Comparison of ENCODE assay signal across 8 cellular contexts in the genomic region with DNA sequence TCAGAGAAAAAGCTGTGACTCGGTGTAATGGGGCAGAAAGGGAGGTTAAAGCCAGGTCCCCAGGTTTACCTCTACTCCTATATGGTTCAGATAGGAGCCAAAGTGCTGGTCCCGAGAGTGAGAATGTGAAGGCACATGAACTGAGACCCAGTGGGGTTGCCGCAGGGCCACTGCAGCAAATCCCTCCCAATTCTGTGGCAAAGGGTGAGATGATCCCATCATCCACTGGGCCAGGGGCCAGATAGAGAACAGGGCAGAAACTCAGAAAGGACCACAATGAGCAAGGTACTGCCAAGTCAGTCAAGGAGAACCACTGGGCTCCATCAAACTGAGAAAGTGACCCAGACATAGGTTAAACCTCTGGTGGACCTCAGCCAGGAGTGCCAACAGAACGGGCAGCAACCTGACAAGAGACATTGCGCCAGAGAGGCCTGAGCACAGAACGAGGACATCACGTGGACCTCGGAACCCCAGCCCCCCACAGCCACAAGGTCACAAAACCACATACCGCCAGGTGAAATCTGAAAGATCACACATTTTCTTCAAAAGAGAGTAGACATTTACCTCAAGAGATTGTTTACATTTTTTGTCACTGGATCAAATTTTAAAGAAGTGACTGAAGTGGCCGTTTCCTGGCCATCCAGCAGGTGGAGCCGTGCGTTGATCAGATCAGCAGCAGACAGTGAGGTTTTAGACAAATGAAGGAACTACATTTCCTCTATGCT. TPM values are rescaled to one million over a fixed set of nuclear protein-coding genes. Genes with fewer than 3 reads are reported as not detected.
DNase-seq lines count a peak whose midpoint lies in the region; ATAC-seq and TF ChIP-seq lines count a peak whose summit lies in the region.

No MANE protein-coding gene starts in this region.

- H3K27ac ChIP-seq in SK-N-SH (ENCODE audit: low read depth in 2 of 2, low read length in 1 of 2): peak overlapping the region in 1 of 2 experiments; percentile 30; a peak in 1 of 4 replicates
- H3K27ac ChIP-seq in prostate gland: no peak overlapping the region
- no peak overlapping the region for H3K27ac ChIP-seq in vagina

- H3K4me3 ChIP-seq in SK-N-SH (ENCODE audit: low read depth in 2 of 2, low read length in 1 of 2) (no peak overlapping the region; a peak in 1 of 4 replicates), prostate gland (no peak overlapping the region), vagina (no peak overlapping the region)

- H3K9me2 ChIP-seq in SK-N-SH: no peaks in the 10 kb centered on the region

- peak; percentile 73 for ATAC-seq in GM21526 (IDR thresholded peaks at IDR 0.05; ENCODE audit: low FRiP score, unreplicated experiment)
- peak; percentile 86 to 89 for ATAC-seq in activated naive CD4-positive, alpha-beta T cell treated with anti-CD3 and anti-CD28 coated beads, Interleukin-2, amount 50 U/mL, for 72 hours

- H3K9me3 Mint-ChIP-seq in activated naive CD4-positive, alpha-beta T cell treated with anti-CD3 and anti-CD28 coated beads, Interleukin-2, amount 50 U/mL, for 72 hours: no peaks in the 10 kb centered on the region

- H3K36me3 Mint-ChIP-seq in activated naive CD4-positive, alpha-beta T cell treated with anti-CD3 and anti-CD28 coated beads, Interleukin-2, amount 50 U/mL, for 72 hours: no peaks in the 10 kb centered on the region

- H3K9ac ChIP-seq in SK-N-SH: no peak overlapping the region

- CTCF ChIA-PET in SK-N-SH (lab: Yijun Ruan, JAX): interaction anchor here (0.6 to 8.6 kb wide), 7 partner anchors 10 to 162 kb away, joined by 3 to 70 read pairs (median 5); partner anchors contain the start of gene ITPR2

- 56% methylated on average over 12 of the region's 12 CpGs for WGBS in SK-N-SH (ENCODE audit: low lambda C conversion rate)
- WGBS in prostate gland: 37% methylated on average over 12 of the region's 12 CpGs

- peak; percentile 91 for TF ChIP-seq CTCF in SK-N-SH (IDR thresholded peaks at IDR 0.05)
- TF ChIP-seq CTCF in prostate gland (IDR thresholded peaks at IDR 0.05): peak; percentile 81 to 92 (median 86)
- TF ChIP-seq CTCF in vagina (IDR thresholded peaks at IDR 0.05): peak; percentile 75 to 93 (median 87)

- intact Hi-C loops in head of caudate nucleus (cut with DNase I): loop anchor here (5.0 to 10.0 kb wide), 3 partner anchors 34 to 161 kb away; partner anchors contain the start of genes FGFR1OP2, INTS13 and TM7SF3
- intact Hi-C loops in prostate gland (cut with DNase I): loop anchor here (2.0 to 10.0 kb wide), 2 partner anchors 31 to 161 kb away; partner anchors contain the start of gene TM7SF3
- intact Hi-C loops in vagina (cut with DNase I): loop anchor here (2.0 kb wide), 1 partner anchor 19 kb away; no protein-coding TSS in a partner anchor

- TF ChIP-seq EP300 in SK-N-SH (IDR thresholded peaks at IDR 0.05; ENCODE audit: borderline replicate concordance in 1 of 2, low read depth in 1 of 2, low read length in 1 of 2): no peak

- H3K27me3 ChIP-seq in SK-N-SH (ENCODE audit: insufficient read depth) (no peaks in the 10 kb centered on the region), prostate gland (replicated peaks; ENCODE audit: insufficient read depth) (no peaks in the 10 kb centered on the region), vagina (no peaks in the 10 kb centered on the region)

- DNase-seq in D341Med (ENCODE audit: low spot score): peak; percentile 82
- DNase-seq in M059J (ENCODE audit: low read depth): peak; percentile 52
- DNase-seq in SK-N-SH: peak; percentile 63
- peak in 1 of 2 donors; percentile 64 for DNase-seq in activated naive CD4-positive, alpha-beta T cell treated with anti-CD3 and anti-CD28 coated beads, Interleukin-2, amount 50 U/mL, for 72 hours (ENCODE audit: low spot score in 2 of 2)
- DNase-seq in head of caudate nucleus: peak; percentile 57 to 90 (median 76)
- DNase-seq in prostate gland (ENCODE audit: low spot score): peak; percentile 63
- no peak for DNase-seq in vagina (ENCODE audit: extremely low spot score in 2 of 2)

- H3K79me2 ChIP-seq in SK-N-SH (ENCODE audit: insufficient read depth): no peaks in the 10 kb centered on the region

- peak; percentile 90 for TF ChIP-seq RAD21 in SK-N-SH (IDR thresholded peaks at IDR 0.05; ENCODE audit: low read length)

- TF ChIP-seq POLR2A in prostate gland (IDR thresholded peaks at IDR 0.05) (no peak), vagina (IDR thresholded peaks at IDR 0.05) (no peak)

- H3K4me1 ChIP-seq in SK-N-SH (ENCODE audit: control insufficient read depth in 1 of 2, insufficient read depth in 2 of 2, low read depth in 1 of 2, low read length in 1 of 2): peaks cover 4 to 12% of the 10 kb centered on the region in 2 experiments; a peak in 3 of 4 replicates
- H3K4me1 ChIP-seq in prostate gland (replicated peaks): no peaks in the 10 kb centered on the region
- no peaks in the 10 kb centered on the region for H3K4me1 ChIP-seq in vagina

- H3K27ac Mint-ChIP-seq in activated naive CD4-positive, alpha-beta T cell treated with anti-CD3 and anti-CD28 coated beads, Interleukin-2, amount 50 U/mL, for 72 hours: peak overlapping the region in 1 of 2 donors; percentile 18

- H3K4me2 ChIP-seq in SK-N-SH: no peak overlapping the region

- H3F3A ChIP-seq in SK-N-SH (replicated peaks; ENCODE audit: insufficient read depth): no peaks in the 10 kb centered on the region

- H3K9me3 ChIP-seq in SK-N-SH (no peaks in the 10 kb centered on the region), prostate gland (no peaks in the 10 kb centered on the region), vagina (no peaks in the 10 kb centered on the region)

- H3K36me3 ChIP-seq in SK-N-SH (replicated peaks in 1 of 2; ENCODE audit: control insufficient read depth in 1 of 2, insufficient read depth in 2 of 2, low read length in 1 of 2) (no peaks in the 10 kb centered on the region), prostate gland (no peaks in the 10 kb centered on the region), vagina (no peaks in the 10 kb centered on the region)

- H2AFZ ChIP-seq in SK-N-SH (ENCODE audit: low read depth): peak overlapping the region; percentile 62; the same call in 1 of the 2 replicates

- POLR2A ChIA-PET in SK-N-SH (lab: Yijun Ruan, JAX): no interaction called here

- no peaks in the 10 kb centered on the region for H4K20me1 ChIP-seq in SK-N-SH (ENCODE audit: insufficient read depth)

TF ChIP-seq in SK-N-SH, 30 proteins besides CTCF, POLR2A, EP300 and RAD21:
- peak; percentile 88 for TF ChIP-seq SMC3 (IDR thresholded peaks at IDR 0.05; ENCODE audit: low read depth, low read length)
- no peak for TF ChIP-seq TAF1 (IDR thresholded peaks at IDR 0.05; ENCODE audit: borderline replicate concordance, low read depth, low read length)

RNA-seq across cellular contexts. Expression of gene ITPR2, which starts 20.5 kb away (rescaled TPM):
- 9.6 and 13.6 TPM in 2 replicates for total RNA-seq in M059J (2014; rRNA removed; shearing (Covaris generic))
- 2.3 and 3.0 TPM in 2 replicates for polyA plus RNA-seq in SK-N-SH (2012; rRNA removed)
- 2.8 and 3.8 TPM in 2 replicates for polyA plus RNA-seq in SK-N-SH (2012; cell fraction: cytosol; rRNA removed)
- 1.4 and 2.9 TPM in 2 replicates for polyA plus RNA-seq in SK-N-SH (2012; cell fraction: nucleus; rRNA removed)
- total RNA-seq in activated naive CD4-positive, alpha-beta T cell treated with anti-CD3 and anti-CD28 coated beads, Interleukin-2, amount 50 U/mL, for 72 hours: 10 to 100 TPM; 44.6 to 46.1 TPM
- total RNA-seq in prostate gland (10 to 100 TPM; 30.0 to 44.4 TPM), vagina (48.1 TPM)

Comparison
In these comparisons a context has a peak if more than half of its experiments do, and no peak if none do; other contexts are left out.
1. DNase-seq: peak in D341Med (single experiment), M059J (single experiment), SK-N-SH (single experiment), head of caudate nucleus (42 of 42) and prostate gland (single experiment); none in vagina (0 of 2).
2. Peak in every context shown above with its lines, with median percentiles within 50 percentile points of each other: CTCF ChIP-seq.